1 cellular context compared by ENCODE assay signal in genomic region chr3:179098388-179099077, GRCh38.
TF ChIP-seq lines count a peak whose summit lies in the region.

No MANE protein-coding gene starts in this region.

TF ChIP-seq in K562, 482 proteins besides CTCF, POLR2A, EP300 and RAD21 (continued from another document):
- TF ChIP-seq RFX1 (IDR thresholded peaks at IDR 0.05) (no peak), RB1 (IDR thresholded peaks at IDR 0.05; ENCODE audit: low read depth) (no peak), ZNF518B (CRISPR knock-in tag; IDR thresholded peaks at IDR 0.05) (no peak), PHB (CRISPR knock-in tag; IDR thresholded peaks at IDR 0.05) (no peak), AFF1 (IDR thresholded peaks at IDR 0.05; ENCODE audit: low read depth in 1 of 2, partially characterized antibody in 2 of 2) (no peak), CREBBP (IDR thresholded peaks at IDR 0.05; ENCODE audit: low read depth, low read length) (no peak), ATF7 (IDR thresholded peaks at IDR 0.05) (0 out of 2 replicates have a peak, but pooled peaks have one; percentile 17), L3MBTL2 (IDR thresholded peaks at IDR 0.05) (no peak), ZNF23 (CRISPR knock-in tag; IDR thresholded peaks at IDR 0.05) (no peak), LEF1 (IDR thresholded peaks at IDR 0.05) (no peak), ZNF384 (IDR thresholded peaks at IDR 0.05; ENCODE audit: low read depth, low read length) (no peak), SMAD4 (CRISPR knock-in tag; conservative IDR thresholded peaks at IDR 0.05) (peak; percentile 60; the same call in 1 of the 2 replicates), NCOA6 (IDR thresholded peaks at IDR 0.05) (no peak), E2F8 (IDR thresholded peaks at IDR 0.05; ENCODE audit: low read depth, partially characterized antibody) (no peak), EGR1 (conservative IDR thresholded peaks at IDR 0.05) (no peak), ARNT (IDR thresholded peaks at IDR 0.05) (no peak), CAMTA2 (CRISPR knock-in tag; conservative IDR thresholded peaks at IDR 0.05) (no peak), ZNF76 (CRISPR knock-in tag; IDR thresholded peaks at IDR 0.05; ENCODE audit: borderline replicate concordance) (no peak), POU5F1 (IDR thresholded peaks at IDR 0.05; ENCODE audit: borderline replicate concordance, low read depth, low read length, partially characterized antibody) (no peak), SMARCA5 (IDR thresholded peaks at IDR 0.05) (no peak), ZNF174 (CRISPR knock-in tag; IDR thresholded peaks at IDR 0.05) (no peak), IFI16 (CRISPR knock-in tag; IDR thresholded peaks at IDR 0.05) (no peak), SLC30A9 (CRISPR knock-in tag; IDR thresholded peaks at IDR 0.05) (no peak), ZNF41 (CRISPR knock-in tag; conservative IDR thresholded peaks at IDR 0.05) (no peak), HDGF (IDR thresholded peaks at IDR 0.05) (no peak), ARID1B (IDR thresholded peaks at IDR 0.05) (peak; percentile 32), DLX4 (CRISPR knock-in tag; IDR thresholded peaks at IDR 0.05) (no peak), FOXA1 (IDR thresholded peaks at IDR 0.05; ENCODE audit: borderline replicate concordance) (no peak), MAFG (tag; conservative IDR thresholded peaks at IDR 0.05) (peak; percentile 66), ZKSCAN3 (CRISPR knock-in tag; IDR thresholded peaks at IDR 0.05) (no peak), SMC3 (conservative IDR thresholded peaks at IDR 0.05; ENCODE audit: insufficient read depth, low read depth, low read length) (no peak), NFIX (CRISPR knock-in tag; IDR thresholded peaks at IDR 0.05; ENCODE audit: low read depth) (no peak), ZNF316 (IDR thresholded peaks at IDR 0.05) (peak; percentile 73), ATF4 (CRISPR knock-in tag; IDR thresholded peaks at IDR 0.05) (0 out of 2 replicates have a peak, but pooled peaks have one; percentile 29), GTF2F1 (IDR thresholded peaks at IDR 0.05; ENCODE audit: low read depth, low read length) (no peak), POLR2AphosphoS5 (IDR thresholded peaks at IDR 0.05; ENCODE audit: control insufficient read depth, insufficient read depth, low read depth, low read length) (no peak), CHD4 (IDR thresholded peaks at IDR 0.05; ENCODE audit: insufficient read depth, insufficient replicate concordance, low read depth, low read length, poor library complexity, severe bottlenecking) (no peak), HOXB6 (CRISPR knock-in tag; IDR thresholded peaks at IDR 0.05; ENCODE audit: borderline replicate concordance) (no peak), BACH1 (tag; IDR thresholded peaks at IDR 0.05) (no peak; the same call in 1 of the 2 replicates), JUND (IDR thresholded peaks at IDR 0.05; ENCODE audit: borderline replicate concordance, low read depth, low read length) (peak; percentile 76), JUND (tag; IDR thresholded peaks at IDR 0.05; ENCODE audit: borderline replicate concordance, low read depth, low read length) (peak; percentile 88; the same call in 2 of the 3 replicates), ZNF165 (CRISPR knock-in tag; IDR thresholded peaks at IDR 0.05; ENCODE audit: borderline replicate concordance) (no peak), ZNF644 (tag; IDR thresholded peaks at IDR 0.05; ENCODE audit: low read depth) (no peak), ZNF12 (CRISPR knock-in tag; IDR thresholded peaks at IDR 0.05) (no peak), BCOR (IDR thresholded peaks at IDR 0.05) (no peak), TCFL5 (CRISPR knock-in tag; conservative IDR thresholded peaks at IDR 0.05) (no peak), ZZZ3 (IDR thresholded peaks at IDR 0.05) (no peak), RCOR1 (IDR thresholded peaks at IDR 0.05; ENCODE audit: borderline replicate concordance in 1 of 2, low read depth in 2 of 2, low read length in 2 of 2) (no peak), ZNF280A (IDR thresholded peaks at IDR 0.05; ENCODE audit: low read depth, partially characterized antibody) (no peak), TAF1 (IDR thresholded peaks at IDR 0.05; ENCODE audit: control insufficient read depth, extremely low read depth, insufficient read depth, low read length, severe bottlenecking) (no peak), ZNF212 (CRISPR knock-in tag; IDR thresholded peaks at IDR 0.05) (no peak), ZNF655 (CRISPR knock-in tag; IDR thresholded peaks at IDR 0.05) (no peak), MYBL2 (IDR thresholded peaks at IDR 0.05; ENCODE audit: low read depth) (no peak), MYBL2 (CRISPR knock-in tag; IDR thresholded peaks at IDR 0.05; ENCODE audit: borderline replicate concordance) (no peak)
